11 cellular contexts compared by ENCODE assay signal in genomic region chr6:81562169-81562568, GRCh38.
DNase-seq lines count a peak whose midpoint lies in the region; ATAC-seq, FAIRE-seq and TF ChIP-seq lines count a peak whose summit lies in the region.
"Had no signal": no experiment of that assay in that cellular context is flagged by ENCODE, and none has a peak within 500 bp of the region (broad histone marks: within the 10 kb centered on the region; RNA-seq: fewer than 3 reads in every experiment).

No MANE protein-coding gene starts in this region.

- WGBS in mesodermal cell (ENCODE audit: insufficient coverage in 2 of 2), 2 experiments: no CpG with 5 or more reads among the region's 2 CpGs

- H3K27ac ChIP-seq in brain microvascular endothelial cell (peak overlapping the region; percentile 17), mesodermal cell (ENCODE audit: low read depth, low read length, severe bottlenecking) (peak overlapping the region; percentile 58)
- H3K27ac ChIP-seq: HL-60 had no signal

- FAIRE-seq in HTR-8/SVneo (lab: Jason Lieb, UNC): no peak

- H3K36me3 ChIP-seq in brain microvascular endothelial cell (replicated peaks) (no peaks in the 10 kb centered on the region), mesodermal cell (ENCODE audit: control insufficient read depth, insufficient read depth, low read length) (no peaks in the 10 kb centered on the region)

- in situ Hi-C loops in brain microvascular endothelial cell (cut with HindIII; ENCODE audit: low pct_ligation_motif_present, low sequenced_read_pairs): no loop called here

- H3K4me1 ChIP-seq in mesodermal cell (ENCODE audit: control insufficient read depth, insufficient read depth, low read length, poor library complexity, severe bottlenecking): peaks cover 32% of the 10 kb centered on the region

- TF ChIP-seq CTCF in brain microvascular endothelial cell (IDR thresholded peaks at IDR 0.05; ENCODE audit: low read depth, low read length, missing control alignments): no peak

- ATAC-seq in HG03045 (IDR thresholded peaks at IDR 0.05; ENCODE audit: unreplicated experiment): no peak

- no peaks in the 10 kb centered on the region for H3K9me3 ChIP-seq in mesodermal cell (ENCODE audit: control insufficient read depth, low read length)

- no peak overlapping the region for H3K4me3 ChIP-seq in brain microvascular endothelial cell (ENCODE audit: low read depth, low read length)
- H3K4me3 ChIP-seq in mesodermal cell (ENCODE audit: extremely low read depth, insufficient read depth, low read length, poor library complexity, severe bottlenecking): no peak overlapping the region

- H3K27me3 ChIP-seq in brain microvascular endothelial cell (replicated peaks): no peaks in the 10 kb centered on the region

- DNase-seq in AG08396 (ENCODE audit: low spot score) (peak; percentile 49), HTR-8/SVneo (ENCODE audit: insufficient read length, low spot score) (peak; percentile 21), brain microvascular endothelial cell (peak; percentile 69), foreskin melanocyte (no peak)
- no peak for DNase-seq in stimulated activated CD4-positive, alpha-beta T cell treated with anti-CD3 and anti-CD28 coated beads, Interleukin-12 subunit alpha, Interleukin-12 subunit beta, amount 100 ng/mL, for 4 hours
- no peak for DNase-seq in stimulated activated CD4-positive, alpha-beta T cell treated with anti-CD3 and anti-CD28 coated beads, Interleukin-2, amount 100 ng/mL, for 48 hours
- DNase-seq: activated CD8-positive, alpha-beta memory T cell treated with anti-CD3 and anti-CD28 coated beads for 24 hours; NK-92 treated with Interleukin-12 subunit alpha and Interleukin-12 subunit beta, amount 100 ng/mL, for 24 hours had no signal

Comparison
In these comparisons a context has a peak if more than half of its experiments do, and no peak if none do; other contexts are left out.
1. DNase-seq: peak in AG08396 (single experiment), HTR-8/SVneo (single experiment) and brain microvascular endothelial cell (single experiment); none in stimulated activated CD4-positive, alpha-beta T cell treated with anti-CD3 and anti-CD28 coated beads, Interleukin-12 subunit alpha, Interleukin-12 subunit beta, amount 100 ng/mL, for 4 hours (single experiment), foreskin melanocyte (single experiment) and stimulated activated CD4-positive, alpha-beta T cell treated with anti-CD3 and anti-CD28 coated beads, Interleukin-2, amount 100 ng/mL, for 48 hours (0 of 2).